In the genomic region with DNA sequence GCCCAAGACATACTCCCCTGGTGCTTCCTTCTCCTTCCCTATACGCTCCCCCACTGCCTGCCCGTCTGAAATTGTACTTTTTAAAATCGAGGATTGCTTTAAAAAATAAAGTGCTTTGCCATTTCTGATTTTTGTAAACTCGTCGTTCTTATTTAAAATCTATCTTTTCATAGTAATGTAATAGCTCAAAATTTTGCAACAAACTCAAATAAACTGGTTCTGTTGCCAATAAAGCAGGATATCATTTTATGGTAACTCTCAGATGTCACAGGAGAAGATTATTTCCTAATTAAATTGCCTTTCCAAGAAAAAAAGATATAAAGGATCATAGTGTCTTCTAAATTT, we compare ENCODE assay signal across 8 cellular contexts. TPM values are rescaled to one million over a fixed set of nuclear protein-coding genes. Genes with fewer than 3 reads are reported as not detected.
DNase-seq lines count a peak whose midpoint lies in the region; ATAC-seq and TF ChIP-seq lines count a peak whose summit lies in the region.

No MANE protein-coding gene starts in this region.

- H2AFZ ChIP-seq in OCI-LY7 (ENCODE audit: low read length), result peak overlapping the region; percentile 43

- H3K36me3 ChIP-seq in OCI-LY7 (ENCODE audit: insufficient read depth, low read length), result peaks cover 9% of the 10 kb centered on the region
- H3K36me3 ChIP-seq in neutrophil, result no peaks in the 10 kb centered on the region

- intact Hi-C loops in CD4-positive, alpha-beta T cell (cut with DNase I, micrococcal nuclease), result loop anchor here in 1 of 2 experiments (5.0 to 10.0 kb wide), 2 partner anchors 404 to 947 kb away; no protein-coding TSS in a partner anchor
- intact Hi-C loops in OCI-LY7 (cut with micrococcal nuclease; ENCODE audit: unreplicated experiment), result loop anchor here (10.0 kb wide), 1 partner anchor 243 kb away; the partner anchor contains the start of gene STARD4

- H3K4me1 Mint-ChIP-seq in CD4-positive, alpha-beta T cell (ENCODE audit: low read depth), result peaks cover 28% of the 10 kb centered on the region
- peaks cover 44% of the 10 kb centered on the region for H3K4me1 Mint-ChIP-seq in endothelial cell (ENCODE audit: unreplicated experiment)

- POLR2A ChIA-PET in CD4-positive, alpha-beta T cell (lab: Charles Lee), result interaction anchor here (0.6 to 1.8 kb wide), 5 partner anchors 11 to 1218 kb away, joined by 3 to 7 read pairs (median 3); no protein-coding TSS in a partner anchor
- POLR2A ChIA-PET in OCI-LY7 (lab: Charles Lee), result interaction anchor here (0.6 to 2.3 kb wide), 9 partner anchors 13 to 1218 kb away, joined by 3 to 13 read pairs (median 4); partner anchors contain the start of gene DCP2

- peak overlapping the region; percentile 89 for H3K4me3 Mint-ChIP-seq in CD4-positive, alpha-beta T cell
- H3K4me3 Mint-ChIP-seq in endothelial cell (ENCODE audit: unreplicated experiment), result peak overlapping the region; percentile 95

- H3K9me3 ChIP-seq in CD4-positive, alpha-beta T cell (ENCODE audit: control insufficient read depth, low read length), result no peaks in the 10 kb centered on the region
- H3K9me3 ChIP-seq in OCI-LY7 (ENCODE audit: low read length), result 0 out of 2 replicates have a peak, but pooled peaks cover 5% of the 10 kb centered on the region
- H3K9me3 ChIP-seq in neutrophil, result no peaks in the 10 kb centered on the region

- CTCF ChIA-PET in CD4-positive, alpha-beta T cell (lab: Charles Lee), result no interaction called here
- CTCF ChIA-PET in OCI-LY7 (lab: Charles Lee; ENCODE audit: unreplicated experiment), result interaction anchor here (0.8 kb wide), 1 partner anchor 227 kb away, joined by 3 read pairs; no protein-coding TSS in a partner anchor

- H3K4me1 ChIP-seq in OCI-LY7 (ENCODE audit: insufficient read depth, low read length, poor library complexity, severe bottlenecking), result peaks cover 36% of the 10 kb centered on the region
- peaks cover 12 to 15% of the 10 kb centered on the region in 2 experiments for H3K4me1 ChIP-seq in neutrophil (ENCODE audit: control insufficient read depth in 1 of 2, insufficient read depth in 1 of 2, low read depth in 1 of 2, low read length in 1 of 2)

- peak overlapping the region; percentile 79 for H3K27ac Mint-ChIP-seq in CD4-positive, alpha-beta T cell
- H3K27ac Mint-ChIP-seq in endothelial cell (ENCODE audit: unreplicated experiment), result peak overlapping the region; percentile 96

- H3K4me3 ChIP-seq in OCI-LY7 (ENCODE audit: low read depth, low read length, poor library complexity, severe bottlenecking) (peak overlapping the region; percentile 79), neutrophil (ENCODE audit: low read depth in 1 of 2, low read length in 1 of 2) (peak overlapping the region; percentile 76 to 83)

- no peaks in the 10 kb centered on the region for H4K20me1 ChIP-seq in OCI-LY7 (ENCODE audit: insufficient read depth, low read length)

- no peaks in the 10 kb centered on the region for H3K9me3 Mint-ChIP-seq in CD4-positive, alpha-beta T cell
- H3K9me3 Mint-ChIP-seq in endothelial cell (ENCODE audit: unreplicated experiment), result no peaks in the 10 kb centered on the region

- peaks cover 4% of the 10 kb centered on the region for H3K36me3 Mint-ChIP-seq in CD4-positive, alpha-beta T cell (ENCODE audit: low read depth)
- H3K36me3 Mint-ChIP-seq in endothelial cell (ENCODE audit: low read depth, unreplicated experiment), result peaks cover 9% of the 10 kb centered on the region

- H3K79me2 ChIP-seq in OCI-LY7 (ENCODE audit: insufficient read depth, low read depth, low read length), result peaks cover 18% of the 10 kb centered on the region; the same call in 1 of the 2 replicates

- no peaks in the 10 kb centered on the region for H3K9me2 ChIP-seq in OCI-LY7 (ENCODE audit: insufficient read depth, low read length)

- no TSS peak for BruUV-seq in OCI-LY7 (replicated peaks; lab: Mats Ljungman, UMichigan)

- H3K27ac ChIP-seq in CD4-positive, alpha-beta T cell (ENCODE audit: low read depth, low read length), result peak overlapping the region; percentile 16
- H3K27ac ChIP-seq in OCI-LY7 (ENCODE audit: low read depth, low read length, poor library complexity, severe bottlenecking), result peak overlapping the region; percentile 88
- peak overlapping the region; percentile 60 for H3K27ac ChIP-seq in neutrophil

- DNase-seq in CD4-positive, alpha-beta T cell, result no peak
- DNase-seq in OCI-LY7 (ENCODE audit: low spot score) (no peak), endothelial cell (ENCODE audit: low spot score) (no peak), D341Med (ENCODE audit: low spot score) (no peak), NOMO-1 treated with dmso at 0.1 percent for 144 hours (lab: John Stamatoyannopoulos, UW; ENCODE audit: unreplicated experiment) (no peak), SHP77 treated with DMSO at 0.1 percent for 48 hours (lab: John Stamatoyannopoulos, UW) (no peak)

- no peaks in the 10 kb centered on the region for H3K27me3 ChIP-seq in CD4-positive, alpha-beta T cell (ENCODE audit: control insufficient read depth, insufficient read depth, low read length)
- H3K27me3 ChIP-seq in neutrophil, result no peaks in the 10 kb centered on the region

- H3K27me3 Mint-ChIP-seq in CD4-positive, alpha-beta T cell, result no peaks in the 10 kb centered on the region
- H3K27me3 Mint-ChIP-seq in endothelial cell (ENCODE audit: unreplicated experiment), result peaks cover 11% of the 10 kb centered on the region

- peak overlapping the region; percentile 88 for H3K4me2 ChIP-seq in OCI-LY7 (ENCODE audit: low read length)

- no peak for ATAC-seq in CD4-positive, alpha-beta T cell (ENCODE audit: poor library complexity)
- ATAC-seq in esophagus mucosa, result no peak

- TF ChIP-seq CTCF in CD4-positive, alpha-beta T cell (IDR thresholded peaks at IDR 0.05), result no peak
- no peak for TF ChIP-seq CTCF in OCI-LY7 (conservative IDR thresholded peaks at IDR 0.05; ENCODE audit: low read length)
- TF ChIP-seq CTCF in endothelial cell (IDR thresholded peaks at IDR 0.05; ENCODE audit: unreplicated experiment), result no peak
- TF ChIP-seq CTCF in neutrophil (IDR thresholded peaks at IDR 0.05), result no peak

RNA-seq across cellular contexts. Expression of gene NREP, which starts 1.3 kb away (rescaled TPM):
- 1 to 10 TPM; 2.3 to 2.9 TPM for total RNA-seq in CD4-positive, alpha-beta T cell
- total RNA-seq in OCI-LY7 (2014; rRNA removed; shearing (Covaris generic)), result 85.2 and 100 TPM in 2 replicates
- total RNA-seq in OCI-LY7 (2022) (40.0 and 56.1 TPM in 2 replicates), endothelial cell (ENCODE audit: unreplicated experiment) (218 TPM), esophagus mucosa (18.3 TPM)

Comparison
In these comparisons a context has a peak if more than half of its experiments do, and no peak if none do; other contexts are left out.
1. H3K27ac ChIP-seq: peak in every context shown above with its lines; median percentile 88 in OCI-LY7; 60 in neutrophil; 16 in CD4-positive, alpha-beta T cell.